8 cellular contexts compared by ENCODE assay signal in the genomic region with DNA sequence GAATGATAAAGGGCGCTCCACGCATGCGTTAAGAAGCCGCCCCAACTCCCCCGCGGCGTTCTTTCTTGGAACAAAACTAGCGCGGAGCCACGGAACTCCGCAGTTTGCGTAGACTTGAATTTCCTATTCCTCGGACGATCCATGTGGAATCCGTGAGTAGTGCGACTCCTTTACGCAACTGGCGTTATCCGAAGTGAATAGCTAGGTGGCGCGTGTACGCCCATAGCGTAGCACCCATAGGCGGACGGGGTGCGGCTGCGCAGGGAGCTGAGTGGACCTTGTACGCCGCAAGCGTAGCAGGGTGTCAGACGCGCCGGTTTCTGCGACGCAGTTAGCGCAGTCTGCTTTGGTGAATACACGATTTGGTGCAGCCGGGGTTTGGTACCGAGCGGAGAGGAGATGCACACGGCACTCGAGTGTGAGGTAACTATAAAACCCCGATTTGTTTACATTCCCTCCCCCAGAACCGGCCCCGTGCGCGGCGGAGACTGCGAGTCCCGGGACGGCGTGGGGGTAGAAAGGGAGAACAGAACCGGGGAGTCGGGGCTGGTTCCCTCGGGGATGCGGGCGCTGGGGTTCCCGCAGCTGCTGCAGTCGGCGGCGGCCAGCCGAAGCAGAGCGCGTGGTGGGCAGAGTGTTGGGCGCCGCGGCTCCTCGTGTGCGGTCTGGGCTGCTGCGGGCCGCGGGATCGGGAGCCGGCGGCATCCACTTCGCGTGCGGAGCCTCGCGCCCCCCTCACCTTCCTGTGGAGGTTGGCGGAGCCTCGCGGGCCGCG. TPM values are rescaled to one million over a fixed set of nuclear protein-coding genes. Genes with fewer than 3 reads are reported as not detected.
DNase-seq lines count a peak whose midpoint lies in the region; ATAC-seq lines count a peak whose summit lies in the region.

A gene with protein sequence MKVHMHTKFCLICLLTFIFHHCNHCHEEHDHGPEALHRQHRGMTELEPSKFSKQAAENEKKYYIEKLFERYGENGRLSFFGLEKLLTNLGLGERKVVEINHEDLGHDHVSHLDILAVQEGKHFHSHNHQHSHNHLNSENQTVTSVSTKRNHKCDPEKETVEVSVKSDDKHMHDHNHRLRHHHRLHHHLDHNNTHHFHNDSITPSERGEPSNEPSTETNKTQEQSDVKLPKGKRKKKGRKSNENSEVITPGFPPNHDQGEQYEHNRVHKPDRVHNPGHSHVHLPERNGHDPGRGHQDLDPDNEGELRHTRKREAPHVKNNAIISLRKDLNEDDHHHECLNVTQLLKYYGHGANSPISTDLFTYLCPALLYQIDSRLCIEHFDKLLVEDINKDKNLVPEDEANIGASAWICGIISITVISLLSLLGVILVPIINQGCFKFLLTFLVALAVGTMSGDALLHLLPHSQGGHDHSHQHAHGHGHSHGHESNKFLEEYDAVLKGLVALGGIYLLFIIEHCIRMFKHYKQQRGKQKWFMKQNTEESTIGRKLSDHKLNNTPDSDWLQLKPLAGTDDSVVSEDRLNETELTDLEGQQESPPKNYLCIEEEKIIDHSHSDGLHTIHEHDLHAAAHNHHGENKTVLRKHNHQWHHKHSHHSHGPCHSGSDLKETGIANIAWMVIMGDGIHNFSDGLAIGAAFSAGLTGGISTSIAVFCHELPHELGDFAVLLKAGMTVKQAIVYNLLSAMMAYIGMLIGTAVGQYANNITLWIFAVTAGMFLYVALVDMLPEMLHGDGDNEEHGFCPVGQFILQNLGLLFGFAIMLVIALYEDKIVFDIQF (plus strand): TSS at position 368 of the 775 bp plus-strand sequence. CDS start 22,817 bp downstream, outside the sequence.

- no peaks in the 10 kb centered on the region for H3K27me3 ChIP-seq in effector memory CD4-positive, alpha-beta T cell (replicated peaks; ENCODE audit: control insufficient read depth, insufficient read depth, low read length, poor library complexity, severe bottlenecking)

- DNase-seq in COLO668 (lab: John Stamatoyannopoulos, UW; ENCODE audit: unreplicated experiment) (peak; percentile 94), HT1080 (ENCODE audit: low read depth) (peak; percentile 96), NOMO-1 treated with DMSO at 0.1 percent for 48 hours (lab: John Stamatoyannopoulos, UW; ENCODE audit: unreplicated experiment) (peak; percentile 92), lung microvascular endothelial cell (ENCODE audit: low read depth in 2 of 2) (peak; percentile 98)
- DNase-seq in activated CD8-positive, alpha-beta memory T cell treated with anti-CD3 and anti-CD28 coated beads for 4 hours (ENCODE audit: low read depth in 2 of 2), result peak; percentile 94 to 97
- peak; percentile 94 to 96 (median 95) for DNase-seq in effector memory CD4-positive, alpha-beta T cell
- peak; percentile 94 to 96 (median 95) for DNase-seq in stimulated activated CD4-positive, alpha-beta T cell treated with anti-CD3 and anti-CD28 coated beads, TNF-alpha, amount 100 ng/mL, for 48 hours (ENCODE audit: low read depth in 3 of 3)

- peaks cover 3% of the 10 kb centered on the region for H3K4me1 ChIP-seq in effector memory CD4-positive, alpha-beta T cell (ENCODE audit: control insufficient read depth, insufficient read depth, low read length, poor library complexity, severe bottlenecking)

- peak within 1 kb of the TSS; percentile 99 for H3K27ac ChIP-seq in effector memory CD4-positive, alpha-beta T cell (ENCODE audit: insufficient read depth, low read length, poor library complexity, severe bottlenecking)

- H3K36me3 ChIP-seq in effector memory CD4-positive, alpha-beta T cell (ENCODE audit: control insufficient read depth, insufficient read depth, low read length), result no peaks in the 10 kb centered on the region

- ATAC-seq in GM21360 (IDR thresholded peaks at IDR 0.05; ENCODE audit: unreplicated experiment), result peak; percentile 70

- H3K9me3 ChIP-seq in effector memory CD4-positive, alpha-beta T cell (ENCODE audit: control insufficient read depth, low read length), result no peaks in the 10 kb centered on the region

- peak within 1 kb of the TSS; percentile 95 for H3K4me3 ChIP-seq in effector memory CD4-positive, alpha-beta T cell (ENCODE audit: insufficient read depth, low read depth, low read length, poor library complexity, severe bottlenecking)

RNA-seq across cellular contexts. Expression of the gene that starts here (rescaled TPM):
- total RNA-seq in HT1080 (2014; rRNA removed; shearing (Covaris generic)), result 19.3 and 23.0 TPM in 2 replicates
- polyA plus RNA-seq in HT1080 (2015; cell fraction: cytosol; rRNA removed), result 20.4 and 24.9 TPM in 2 replicates
- 70.2 and 81.8 TPM in 2 replicates for polyA plus RNA-seq in HT1080 (2015; cell fraction: nucleus; rRNA removed)
- 20.7 and 27.2 TPM in 2 replicates for total RNA-seq in lung microvascular endothelial cell

Comparison
In these comparisons a context has a peak if more than half of its experiments do, and no peak if none do; other contexts are left out.
1. Peak in every context shown above with its lines: DNase-seq, ATAC-seq, H3K4me3 ChIP-seq and H3K27ac ChIP-seq.